In the genomic region with DNA sequence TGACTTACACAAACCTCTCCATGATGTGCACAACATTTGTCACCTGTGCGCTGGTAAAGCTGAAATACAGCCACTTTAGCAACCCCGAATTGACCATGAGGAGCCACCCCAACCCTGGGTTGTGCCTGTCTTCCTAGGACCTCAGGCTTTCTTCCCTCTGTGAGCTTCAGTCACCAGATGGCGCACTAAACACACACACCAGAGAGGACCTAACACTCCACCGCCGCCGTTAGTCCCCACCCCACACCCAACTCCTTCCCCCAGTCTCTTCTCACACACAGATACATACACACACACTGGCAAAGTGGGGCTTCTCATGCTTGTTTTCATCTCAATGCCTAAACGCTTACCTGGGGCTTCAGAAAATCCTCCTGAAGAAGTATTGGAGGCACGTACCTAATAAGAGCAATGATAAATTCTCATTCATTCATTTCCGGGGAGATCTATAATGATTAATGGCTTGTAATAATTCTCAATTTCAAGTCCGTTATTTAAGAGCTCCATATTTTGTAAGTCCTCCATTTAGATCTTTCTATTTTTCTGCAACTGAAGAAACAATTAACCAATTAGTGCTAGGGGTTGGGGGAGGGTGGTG, we compare ENCODE assay signal across 8 cellular contexts. TPM values are rescaled to one million over a fixed set of nuclear protein-coding genes. Genes with fewer than 3 reads are reported as not detected.
DNase-seq lines count a peak whose midpoint lies in the region; ATAC-seq, FAIRE-seq and TF ChIP-seq lines count a peak whose summit lies in the region.

No MANE protein-coding gene starts in this region.

- 0 to 1% methylated on average over 10 of the region's 10 CpGs for WGBS in pancreas, 2 donors

- ATAC-seq in pancreas, result peak; percentile 76 to 89 (median 88)

- no peak overlapping the region for H3K27ac ChIP-seq in pancreas
- H3K27ac ChIP-seq in tibial artery, result no peak overlapping the region

- in situ Hi-C loops in G401 (cut with HindIII; ENCODE audit: low sequenced_read_pairs), result no loop called here

- H3K4me3 ChIP-seq in MG63 (no peak overlapping the region), pancreas (no peak overlapping the region), tibial artery (no peak overlapping the region)

- H3K36me3 ChIP-seq in MG63, result peaks cover 4% of the 10 kb centered on the region; the same call in 1 of the 2 replicates
- no peaks in the 10 kb centered on the region for H3K36me3 ChIP-seq in pancreas
- H3K36me3 ChIP-seq in tibial artery, result no peaks in the 10 kb centered on the region

- peak; percentile 62 for DNase-seq in G401 (ENCODE audit: low spot score)
- DNase-seq in HCEC 1CT, result peak; percentile 90
- peak; percentile 90 for DNase-seq in MG63
- DNase-seq in SHP77 (lab: John Stamatoyannopoulos, UW), result peak; percentile 84 to 87
- DNase-seq in activated effector memory CD4-positive, alpha-beta T cell treated with Interleukin-2 at 50 U/mL for 16 hours, result peak; percentile 70
- peak; percentile 78 for DNase-seq in germinal center (ENCODE audit: low spot score)
- DNase-seq in pancreas, result peak; percentile 55 to 76 (median 66)
- DNase-seq in tibial artery, result peak; percentile 90 to 92

- peak in 3 of 4 donors; percentile 40 to 52 (median 44) for TF ChIP-seq CTCF in pancreas (IDR thresholded peaks at IDR 0.05)
- TF ChIP-seq CTCF in tibial artery (IDR thresholded peaks at IDR 0.05), result peak; percentile 76 to 79

- intact Hi-C loops in pancreas (cut with DNase I) (loop anchor here in 2 of 3 donors (10.0 kb wide), 2 partner anchors 332 to 342 kb away; partner anchors contain the start of gene CD200R1 (in 1 of the 2)), tibial artery (cut with DNase I; ENCODE audit: low total_unique reads) (loop anchor here (2.0 to 10.0 kb wide), 2 partner anchors 172 to 338 kb away; no protein-coding TSS in a partner anchor)

- H3K9me3 ChIP-seq in MG63 (no peaks in the 10 kb centered on the region), pancreas (no peaks in the 10 kb centered on the region), tibial artery (no peaks in the 10 kb centered on the region)

- H3K27me3 ChIP-seq in MG63, result no peaks in the 10 kb centered on the region
- no peaks in the 10 kb centered on the region for H3K27me3 ChIP-seq in pancreas
- H3K27me3 ChIP-seq in tibial artery, result no peaks in the 10 kb centered on the region

- H3K4me1 ChIP-seq in pancreas (peaks cover 0 to 6% (median 0%) of the 10 kb centered on the region in 3 donors), tibial artery (peaks cover 0 to 61% (median 33%) of the 10 kb centered on the region in 4 donors)

- no peak for FAIRE-seq in pancreas (lab: Jason Lieb, UNC)

RNA-seq across cellular contexts. Expression of gene CCDC80, which starts 2.1 kb away (rescaled TPM):
- 2.3 and 4.4 TPM in 2 replicates for total RNA-seq in G401 (2014; rRNA removed; shearing (Covaris generic))
- total RNA-seq in MG63 (2014; rRNA removed; shearing (Covaris generic); ENCODE audit: low replicate concordance), result 240 and 268 TPM in 2 replicates
- total RNA-seq in pancreas, result 100 to 1,000 TPM in 1 of 6 donors, 10 to 100 TPM in 3, 1 to 10 TPM in 2; 6.1 to 100 (median 30.1) TPM
- polyA plus RNA-seq in pancreas, result 10 to 100 TPM in 1 of 2 donors, 1 to 10 TPM in 1; 6.9 to 12.7 TPM
